ENCODE assay signal across 27 cellular contexts in the genomic region with DNA sequence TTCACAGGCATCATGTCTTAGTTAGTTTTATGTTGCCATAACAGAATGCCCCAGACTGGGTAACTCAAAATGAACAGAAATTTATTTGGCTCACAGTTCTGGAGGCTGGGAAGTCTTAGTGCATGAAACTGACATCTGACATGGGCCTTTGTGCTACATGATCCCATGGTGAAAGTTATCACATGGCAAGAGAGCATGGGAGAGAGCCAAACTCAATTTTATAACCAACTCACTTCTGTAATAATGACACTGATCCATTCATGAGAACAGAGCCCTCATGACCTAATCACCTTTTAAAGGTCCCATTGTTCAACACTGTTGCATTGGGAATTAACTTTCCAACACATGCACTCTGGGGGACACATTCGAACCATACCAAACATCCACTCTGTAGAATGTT.
"Had no signal": no experiment of that assay in that cellular context is flagged by ENCODE, and none has a peak within 500 bp of the region (broad histone marks: within the 10 kb centered on the region; RNA-seq: fewer than 3 reads in every experiment).

No MANE protein-coding gene starts in this region.

- H3K27me3 ChIP-seq: stomach, suprapubic skin, testis, thyroid gland, tibial artery, tibial nerve, transverse colon, upper lobe of right lung, uterus, vagina had no signal

- H3K9me3 ChIP-seq: stomach, suprapubic skin, testis, thoracic aorta, thyroid gland, tibial artery, tibial nerve, transverse colon, upper lobe of right lung, uterus, vagina had no signal

- H3K4me3 ChIP-seq: stomach, suprapubic skin, testis, thoracic aorta, thyroid gland, tibial artery, tibial nerve, transverse colon, upper lobe of right lung, uterus, vagina had no signal

- H3K4me3 Mint-ChIP-seq: stimulated activated effector memory CD8-positive, alpha-beta T cell treated with anti-CD3 and anti-CD28 coated beads, Interleukin-12 subunit alpha, Interleukin-12 subunit beta, amount 100 ng/mL, for 72 hours; stimulated activated memory B cell treated with anti-CD40 and anti-IgM and Interleukin-4, amounts not matched to agents 10 μg/mL and 1 μg/mL and 100 μg/mL, for 72 hours; stimulated activated naive B cell treated with anti-CD40 and anti-IgM and Interleukin-4, amounts not matched to agents 10 μg/mL and 1 μg/mL and 100 μg/mL, for 72 hours; stimulated activated naive CD8-positive, alpha-beta T cell treated with anti-CD3 and anti-CD28 coated beads, Interleukin-15, amount 100 ng/mL, for 72 hours; stimulated activated naive CD8-positive, alpha-beta T cell treated with anti-CD3 and anti-CD28 coated beads, Interleukin-15, Interleukin-2, amounts not matched to agents 100 ng/mL and 50 ng/mL, for 24 hours; type B pancreatic cell had no signal

- H3K27ac ChIP-seq: stomach, suprapubic skin, testis, thoracic aorta, thyroid gland, tibial artery, tibial nerve, transverse colon, upper lobe of right lung, uterus, vagina had no signal

- H3K36me3 ChIP-seq: stomach, suprapubic skin, thoracic aorta, thyroid gland, tibial artery, tibial nerve, transverse colon, upper lobe of right lung, uterus, vagina had no signal

- DNase-seq: stimulated activated CD4-positive, alpha-beta T cell treated with anti-CD3 and anti-CD28 coated beads, Interleukin-2, amount 100 ng/mL, for 48 hours; stimulated activated CD4-positive, alpha-beta T cell treated with anti-CD3 and anti-CD28 coated beads, Interleukin-4, amount 100 ng/mL, for 1 hour; stimulated activated CD4-positive, alpha-beta T cell treated with anti-CD3 and anti-CD28 coated beads, Interleukin-4, amount 100 ng/mL, for 24 hours; stimulated activated CD4-positive, alpha-beta T cell treated with anti-CD3 and anti-CD28 coated beads, Interleukin-4, amount 100 ng/mL, for 4 hours; stimulated activated CD8-positive, alpha-beta memory T cell treated with anti-CD3 and anti-CD28 coated beads, Interleukin-4, amount 100 ng/mL, for 48 hours; stimulated activated naive B cell treated with anti-CD40 and anti-IgM and Interleukin-4, amounts not matched to agents 10 μg/mL and 1 μg/mL and 100 μg/mL, for 72 hours; stimulated activated naive CD4-positive, alpha-beta T cell; stimulated activated naive CD4-positive, alpha-beta T cell treated with Interleukin-2 at 50 U/mL for 16 hours; stimulated activated naive CD8-positive, alpha-beta T cell treated with anti-CD3 and anti-CD28 coated beads, Interleukin-15, amount 100 ng/mL, for 72 hours; stimulated activated naive CD8-positive, alpha-beta T cell treated with anti-CD3 and anti-CD28 coated beads, Interleukin-15, Interleukin-2, amounts not matched to agents 100 U/mL and 50 U/mL, for 24 hours; stomach; substantia nigra; testis; thyroid gland; tibial artery; transverse colon; trophoblast cell; upper lobe of right lung; uterus had no signal

- H3K4me1 ChIP-seq: suprapubic skin, testis, tibial artery, tibial nerve, transverse colon, upper lobe of right lung, uterus, vagina had no signal

- H3K27me3 Mint-ChIP-seq: stimulated activated memory B cell treated with anti-CD40 and anti-IgM and Interleukin-4, amounts not matched to agents 10 μg/mL and 1 μg/mL and 100 μg/mL, for 72 hours; stimulated activated naive B cell treated with anti-CD40 and anti-IgM and Interleukin-4, amounts not matched to agents 10 μg/mL and 1 μg/mL and 100 μg/mL, for 72 hours; stimulated activated naive CD8-positive, alpha-beta T cell treated with anti-CD3 and anti-CD28 coated beads, Interleukin-15, amount 100 ng/mL, for 72 hours; stimulated activated naive CD8-positive, alpha-beta T cell treated with anti-CD3 and anti-CD28 coated beads, Interleukin-15, Interleukin-2, amounts not matched to agents 100 ng/mL and 50 ng/mL, for 24 hours had no signal

- ATAC-seq: stimulated activated effector memory CD8-positive, alpha-beta T cell treated with anti-CD3 and anti-CD28 coated beads, Interleukin-12 subunit alpha, Interleukin-12 subunit beta, amount 100 ng/mL, for 72 hours; stimulated activated memory B cell treated with anti-CD40 and anti-IgM and Interleukin-4, amounts not matched to agents 10 μg/mL and 1 μg/mL and 100 μg/mL, for 72 hours; stimulated activated naive B cell treated with anti-CD40 and anti-IgM and Interleukin-4, amounts not matched to agents 10 μg/mL and 1 μg/mL and 100 μg/mL, for 72 hours; stimulated activated naive CD8-positive, alpha-beta T cell treated with anti-CD3 and anti-CD28 coated beads, Interleukin-15, amount 100 ng/mL, for 72 hours; stimulated activated naive CD8-positive, alpha-beta T cell treated with anti-CD3 and anti-CD28 coated beads, Interleukin-15, Interleukin-2, amounts not matched to agents 100 U/mL and 50 U/mL, for 24 hours; upper lobe of right lung had no signal

- H3K4me1 Mint-ChIP-seq: stimulated activated effector memory CD8-positive, alpha-beta T cell treated with anti-CD3 and anti-CD28 coated beads, Interleukin-12 subunit alpha, Interleukin-12 subunit beta, amount 100 ng/mL, for 72 hours; stimulated activated memory B cell treated with anti-CD40 and anti-IgM and Interleukin-4, amounts not matched to agents 10 μg/mL and 1 μg/mL and 100 μg/mL, for 72 hours; stimulated activated naive B cell treated with anti-CD40 and anti-IgM and Interleukin-4, amounts not matched to agents 10 μg/mL and 1 μg/mL and 100 μg/mL, for 72 hours; stimulated activated naive CD8-positive, alpha-beta T cell treated with anti-CD3 and anti-CD28 coated beads, Interleukin-15, amount 100 ng/mL, for 72 hours had no signal

- H3K27ac Mint-ChIP-seq: stimulated activated effector memory CD8-positive, alpha-beta T cell treated with anti-CD3 and anti-CD28 coated beads, Interleukin-12 subunit alpha, Interleukin-12 subunit beta, amount 100 ng/mL, for 72 hours; stimulated activated memory B cell treated with anti-CD40 and anti-IgM and Interleukin-4, amounts not matched to agents 10 μg/mL and 1 μg/mL and 100 μg/mL, for 72 hours; stimulated activated naive B cell treated with anti-CD40 and anti-IgM and Interleukin-4, amounts not matched to agents 10 μg/mL and 1 μg/mL and 100 μg/mL, for 72 hours; stimulated activated naive CD8-positive, alpha-beta T cell treated with anti-CD3 and anti-CD28 coated beads, Interleukin-15, amount 100 ng/mL, for 72 hours; stimulated activated naive CD8-positive, alpha-beta T cell treated with anti-CD3 and anti-CD28 coated beads, Interleukin-15, Interleukin-2, amounts not matched to agents 100 ng/mL and 50 ng/mL, for 24 hours; type B pancreatic cell had no signal

- H3K36me3 Mint-ChIP-seq: stimulated activated effector memory CD8-positive, alpha-beta T cell treated with anti-CD3 and anti-CD28 coated beads, Interleukin-12 subunit alpha, Interleukin-12 subunit beta, amount 100 ng/mL, for 72 hours; stimulated activated memory B cell treated with anti-CD40 and anti-IgM and Interleukin-4, amounts not matched to agents 10 μg/mL and 1 μg/mL and 100 μg/mL, for 72 hours; stimulated activated naive B cell treated with anti-CD40 and anti-IgM and Interleukin-4, amounts not matched to agents 10 μg/mL and 1 μg/mL and 100 μg/mL, for 72 hours; type B pancreatic cell had no signal
